12 cellular contexts compared by ENCODE assay signal in the genomic region with DNA sequence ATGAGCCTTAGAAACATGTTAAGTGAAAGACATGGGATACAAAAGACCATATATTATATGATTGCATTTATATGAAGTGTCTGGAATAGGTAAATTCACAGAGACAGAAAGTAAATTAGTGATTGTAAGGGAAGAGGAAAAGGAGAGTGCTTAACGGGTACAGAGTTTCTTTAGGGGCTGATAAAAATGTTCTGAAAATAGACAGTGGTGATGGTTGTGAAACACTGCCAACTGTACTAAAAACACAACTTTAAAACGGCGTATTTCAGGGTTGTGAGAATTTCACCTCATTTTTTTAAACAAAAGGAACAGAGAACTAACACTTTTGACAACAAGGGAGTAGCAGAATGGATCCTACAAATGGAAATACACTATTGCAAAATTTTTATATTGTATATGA.
"Had no signal": no experiment of that assay in that cellular context is flagged by ENCODE, and none has a peak within 500 bp of the region (broad histone marks: within the 10 kb centered on the region; RNA-seq: fewer than 3 reads in every experiment).

No MANE protein-coding gene starts in this region.

- H3K4me3 Mint-ChIP-seq: activated CD4-positive, alpha-beta memory T cell treated with anti-CD3 and anti-CD28 coated beads for 36 hours; WTC11 had no signal

- H3K27me3 Mint-ChIP-seq: activated CD4-positive, alpha-beta memory T cell treated with anti-CD3 and anti-CD28 coated beads for 36 hours had no signal

- H3K4me3 ChIP-seq: esophagus muscularis mucosa, heart right ventricle, left ventricle myocardium inferior had no signal

- H3K27ac Mint-ChIP-seq: activated CD4-positive, alpha-beta memory T cell treated with anti-CD3 and anti-CD28 coated beads for 36 hours; WTC11 had no signal

- H3K9me3 ChIP-seq: esophagus muscularis mucosa had no signal

- FAIRE-seq: bronchial epithelial cell had no signal

- H3K27ac ChIP-seq: esophagus muscularis mucosa, heart right ventricle, left ventricle myocardium inferior had no signal

- ATAC-seq: heart right ventricle, WTC11 had no signal

- H3K36me3 Mint-ChIP-seq: WTC11 had no signal

- H3K36me3 ChIP-seq: esophagus muscularis mucosa, heart right ventricle, left ventricle myocardium inferior had no signal

- DNase-seq: activated CD4-positive, alpha-beta memory T cell treated with anti-CD3 and anti-CD28 coated beads for 36 hours; activated CD4-positive, alpha-beta T cell treated with anti-CD3 and anti-CD28 coated beads for 4 hours; activated naive CD4-positive, alpha-beta T cell treated with anti-CD3 and anti-CD28 coated beads, Interleukin-2, amount 50 U/mL, for 16 hours; effector CD8-positive, alpha-beta T cell; heart right ventricle; left ventricle myocardium inferior; mammary epithelial cell; midbrain; stimulated activated naive CD4-positive, alpha-beta T cell had no signal
